8 cellular contexts compared by ENCODE assay signal in genomic region chr3:158106773-158107461, GRCh38. TPM values are rescaled to one million over a fixed set of nuclear protein-coding genes. Genes with fewer than 3 reads are reported as not detected.
A peak's percentile ranks its signal among the peaks of the same experiment; 100 is the strongest.
DNase-seq lines count a peak whose midpoint lies in the region; ATAC-seq and TF ChIP-seq lines count a peak whose summit lies in the region.

No MANE protein-coding gene starts in this region.

- intact Hi-C loops in spleen (cut with DNase I; ENCODE audit: low total_unique reads) = no loop called here

- H3K4me1 Mint-ChIP-seq in endodermal cell = peaks cover 32% of the 10 kb centered on the region

- no peak overlapping the region for H3K27ac ChIP-seq in endodermal cell (ENCODE audit: low read depth, low read length)
- no peak overlapping the region for H3K27ac ChIP-seq in spleen

- H3K4me3 Mint-ChIP-seq in endodermal cell = peak overlapping the region; percentile 58

- H3K4me3 ChIP-seq in AG10803 (ENCODE audit: low read length) (peak overlapping the region; percentile 90), GM08714 (ENCODE audit: low read length) (peak overlapping the region; percentile 88), endodermal cell (ENCODE audit: low read length) (peak overlapping the region; percentile 77), spleen (peak overlapping the region in 3 of 8 donors; percentile 37 to 68 (median 38))

- H3K27me3 ChIP-seq in endodermal cell (ENCODE audit: control insufficient read depth, insufficient read depth, low read length, poor library complexity, severe bottlenecking) (peaks cover 76% of the 10 kb centered on the region), spleen (replicated peaks in 1 of 7) (peaks cover 15 to 77% (median 73%) of the 10 kb centered on the region in 7 donors)

- no peak for TF ChIP-seq POLR2A in spleen (IDR thresholded peaks at IDR 0.05)

- no peak overlapping the region for H3K27ac Mint-ChIP-seq in endodermal cell

- H3K9me3 ChIP-seq in endodermal cell (ENCODE audit: control insufficient read depth, low read length) (no peaks in the 10 kb centered on the region), spleen (peaks cover 0 to 3% (median 0%) of the 10 kb centered on the region in 8 donors)

- H3K36me3 ChIP-seq in endodermal cell (ENCODE audit: control insufficient read depth, insufficient read depth, low read length) (no peaks in the 10 kb centered on the region), spleen (no peaks in the 10 kb centered on the region)

- no peak overlapping the region for H3K9ac ChIP-seq in endodermal cell (ENCODE audit: extremely low read depth, low read length, poor library complexity, severe bottlenecking)

- 1% methylated on average over 29 to 37 of the region's 37 CpGs for whole genome bisulfite sequencing in endodermal cell (ENCODE audit: insufficient coverage in 1 of 2, insufficient read length in 1 of 2), 2 experiments
- WGBS in spleen, 5 donors = 4 to 6% (median 6%) methylated on average over 37 of the region's 37 CpGs

- H3K9me3 Mint-ChIP-seq in endodermal cell = no peaks in the 10 kb centered on the region

- TF ChIP-seq CTCF in AG10803 (conservative IDR thresholded peaks at IDR 0.05; ENCODE audit: low read length) (no peak), endodermal cell (conservative IDR thresholded peaks at IDR 0.05) (no peak), spleen (IDR thresholded peaks at IDR 0.05 in 8 of 11, conservative IDR thresholded peaks at IDR 0.05 in 3 of 11) (no peak)

- ATAC-seq in GM18861 (IDR thresholded peaks at IDR 0.05; ENCODE audit: unreplicated experiment) (no peak), GM21381 (IDR thresholded peaks at IDR 0.05; ENCODE audit: unreplicated experiment) (no peak)

- H3K4me1 ChIP-seq in endodermal cell (ENCODE audit: control insufficient read depth, insufficient read depth, low read length) = peaks cover 13% of the 10 kb centered on the region
- peaks cover 17 to 74% (median 62%) of the 10 kb centered on the region in 6 donors for H3K4me1 ChIP-seq in spleen

- DNase-seq in AG10803 (ENCODE audit: low read depth) = peak; percentile 4
- peak; percentile 23 for DNase-seq in OCI-M1 (lab: John Stamatoyannopoulos, UW)
- DNase-seq in endodermal cell = peak; percentile 80
- peak; percentile 57 for DNase-seq in spleen
- DNase-seq in AG08395 (ENCODE audit: low spot score) = no peak

- H3K27me3 Mint-ChIP-seq in endodermal cell (ENCODE audit: insufficient read depth) = peaks cover 77% of the 10 kb centered on the region

- H3K36me3 Mint-ChIP-seq in endodermal cell (ENCODE audit: low read depth) = peaks cover 1% of the 10 kb centered on the region

RNA-seq across cellular contexts. Expression of gene SHOX2, which starts 0.7 kb away (rescaled TPM):
- total RNA-seq in endodermal cell (1 to 10 TPM; 1.1 to 1.3 TPM), spleen (under 1 TPM in 3 of 7 donors, not detected in 4; 0.21 to 0.34 (median 0.23) TPM)
- 1.4 TPM for polyA plus RNA-seq in endodermal cell (2013, experiment 1 of 2)
- polyA plus RNA-seq in endodermal cell (2013, experiment 2 of 2) = 1.8 TPM
- polyA plus RNA-seq in spleen = under 1 TPM in 2 of 3 donors, not detected in 1; 0.05 to 0.10 TPM

RNA-seq across cellular contexts. Expression of gene RSRC1, which starts 3.0 kb away (rescaled TPM):
- total RNA-seq in endodermal cell (10 to 100 TPM; 45.3 to 52.1 TPM), spleen (10 to 100 TPM; 30.2 to 56.5 (median 35.1) TPM)
- polyA plus RNA-seq in endodermal cell (2013, experiment 1 of 2) = 33.3 TPM
- 35.7 TPM for polyA plus RNA-seq in endodermal cell (2013, experiment 2 of 2)
- 10 to 100 TPM in 2 of 3 donors, 1 to 10 TPM in 1; 7.2 to 14.0 (median 12.0) TPM for polyA plus RNA-seq in spleen
